In the genomic region with DNA sequence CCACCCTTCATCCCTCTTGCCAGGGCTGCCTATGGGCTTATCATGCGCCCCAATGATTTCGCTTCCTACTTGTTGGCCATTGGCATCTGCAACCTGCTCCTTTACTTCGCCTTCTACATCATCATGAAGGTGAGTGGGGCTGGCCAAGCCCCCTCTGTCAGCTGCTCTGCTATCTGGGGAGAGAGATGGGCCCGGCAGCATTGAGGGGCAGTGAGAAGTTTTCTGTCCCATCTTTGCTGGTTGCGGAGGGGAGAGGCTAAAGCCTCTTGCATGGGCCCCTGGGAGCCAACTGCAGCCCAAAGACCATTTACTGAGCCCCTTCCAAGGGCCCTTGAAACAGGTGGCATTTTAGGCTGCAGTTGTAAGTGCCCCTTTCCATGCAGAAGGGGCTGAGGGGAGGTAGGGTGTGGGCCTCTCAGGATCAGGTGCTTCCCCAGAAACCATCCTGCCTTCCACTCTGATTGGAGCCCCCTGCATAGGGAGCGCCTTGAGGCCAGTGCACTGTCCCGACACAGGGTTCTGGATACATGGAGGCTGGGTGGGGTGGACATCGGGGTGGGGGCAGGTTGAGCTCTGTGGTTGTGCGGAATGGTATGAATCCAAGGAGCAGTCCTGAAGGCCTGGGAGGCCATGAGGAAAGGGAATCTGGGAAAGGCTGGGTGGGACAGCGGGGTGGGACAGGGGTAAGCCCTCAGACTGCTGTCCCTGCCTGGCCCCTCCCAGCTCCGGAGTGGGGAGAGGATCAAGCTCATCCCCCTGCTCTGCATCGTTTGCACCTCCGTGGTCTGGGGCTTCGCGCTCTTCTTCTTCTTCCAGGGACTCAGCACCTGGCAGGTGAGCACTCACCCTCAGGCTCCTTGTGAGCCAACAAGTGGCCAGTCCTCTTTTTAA, we compare ENCODE assay signal across 1 cellular context.
TF ChIP-seq lines count a peak whose summit lies in the region.

No MANE protein-coding gene starts in this region.

TF ChIP-seq in IMR-90, 13 proteins besides CTCF, POLR2A, EP300 and RAD21:
- TF ChIP-seq, protein P1, sequence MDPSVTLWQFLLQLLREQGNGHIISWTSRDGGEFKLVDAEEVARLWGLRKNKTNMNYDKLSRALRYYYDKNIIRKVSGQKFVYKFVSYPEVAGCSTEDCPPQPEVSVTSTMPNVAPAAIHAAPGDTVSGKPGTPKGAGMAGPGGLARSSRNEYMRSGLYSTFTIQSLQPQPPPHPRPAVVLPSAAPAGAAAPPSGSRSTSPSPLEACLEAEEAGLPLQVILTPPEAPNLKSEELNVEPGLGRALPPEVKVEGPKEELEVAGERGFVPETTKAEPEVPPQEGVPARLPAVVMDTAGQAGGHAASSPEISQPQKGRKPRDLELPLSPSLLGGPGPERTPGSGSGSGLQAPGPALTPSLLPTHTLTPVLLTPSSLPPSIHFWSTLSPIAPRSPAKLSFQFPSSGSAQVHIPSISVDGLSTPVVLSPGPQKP (IDR thresholded peaks at IDR 0.05; ENCODE audit: borderline replicate concordance, low read depth, low read length) = no peak
- TF ChIP-seq RFX5 (IDR thresholded peaks at IDR 0.05; ENCODE audit: low read depth, low read length) = no peak
- no peak for TF ChIP-seq MAFK (IDR thresholded peaks at IDR 0.05; ENCODE audit: low read depth, low read length)
- TF ChIP-seq SMC3 (IDR thresholded peaks at IDR 0.05; ENCODE audit: low read depth, low read length) = no peak
- TF ChIP-seq, protein P2, sequence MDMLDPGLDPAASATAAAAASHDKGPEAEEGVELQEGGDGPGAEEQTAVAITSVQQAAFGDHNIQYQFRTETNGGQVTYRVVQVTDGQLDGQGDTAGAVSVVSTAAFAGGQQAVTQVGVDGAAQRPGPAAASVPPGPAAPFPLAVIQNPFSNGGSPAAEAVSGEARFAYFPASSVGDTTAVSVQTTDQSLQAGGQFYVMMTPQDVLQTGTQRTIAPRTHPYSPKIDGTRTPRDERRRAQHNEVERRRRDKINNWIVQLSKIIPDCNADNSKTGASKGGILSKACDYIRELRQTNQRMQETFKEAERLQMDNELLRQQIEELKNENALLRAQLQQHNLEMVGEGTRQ (IDR thresholded peaks at IDR 0.05; ENCODE audit: low read depth, low read length) = no peak
- TF ChIP-seq MXI1 (IDR thresholded peaks at IDR 0.05; ENCODE audit: borderline replicate concordance, low read depth, low read length) = no peak
- no peak for TF ChIP-seq CEBPB (IDR thresholded peaks at IDR 0.05; ENCODE audit: low read depth, low read length)
- no peak for TF ChIP-seq BHLHE40 (IDR thresholded peaks at IDR 0.05; ENCODE audit: low read depth, low read length)
- TF ChIP-seq MAZ (IDR thresholded peaks at IDR 0.05; ENCODE audit: borderline replicate concordance, low read depth, low read length) = no peak
- no peak for TF ChIP-seq RCOR1 (IDR thresholded peaks at IDR 0.05; ENCODE audit: insufficient replicate concordance, low read length)
- no peak for TF ChIP-seq NFE2L2 (IDR thresholded peaks at IDR 0.05; ENCODE audit: low read depth, low read length)
- TF ChIP-seq CHD1 (IDR thresholded peaks at IDR 0.05; ENCODE audit: low read depth, low read length) = no peak
- TF ChIP-seq FOS (IDR thresholded peaks at IDR 0.05; ENCODE audit: low read depth, low read length) = no peak
TF ChIP-seq in IMR-90: peak in this region for 0.
